Comparison of ENCODE assay signal across 8 cellular contexts in the genomic region with DNA sequence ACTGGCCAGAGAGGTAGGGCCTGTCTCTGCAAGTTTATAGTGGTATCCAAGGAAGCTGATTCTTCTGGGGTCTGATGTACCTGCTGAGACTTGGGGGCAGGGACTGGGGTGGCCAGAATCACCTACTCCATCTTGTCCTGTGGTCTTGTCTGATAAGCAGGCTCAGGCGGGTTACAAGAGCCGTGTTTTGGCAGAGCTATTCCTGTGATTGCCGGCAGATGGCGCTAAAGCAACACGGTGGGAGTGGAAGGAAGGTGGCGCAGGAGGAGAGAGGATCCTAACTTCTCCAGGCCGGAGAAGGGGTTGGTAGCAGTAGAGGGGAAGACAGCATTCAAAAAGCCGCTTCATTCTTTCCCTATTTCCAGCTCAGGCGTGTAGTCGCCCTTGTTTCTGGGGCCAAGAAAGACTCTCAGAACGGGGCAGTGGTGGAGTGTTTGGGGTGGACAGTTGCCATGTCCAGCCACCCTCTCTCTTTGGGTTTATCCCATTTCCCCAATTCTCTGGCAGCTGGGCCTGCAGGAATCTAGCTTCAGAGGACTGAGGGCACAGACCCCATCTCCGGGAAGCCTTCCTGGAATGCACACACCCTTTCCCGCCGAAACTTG. TPM values are rescaled to one million over a fixed set of nuclear protein-coding genes. Genes with fewer than 3 reads are reported as not detected.
A peak's percentile ranks its signal among the peaks of the same experiment; 100 is the strongest.
DNase-seq lines count a peak whose midpoint lies in the region; ATAC-seq and TF ChIP-seq lines count a peak whose summit lies in the region.

No MANE protein-coding gene starts in this region.

- H3K9me3 ChIP-seq in endodermal cell (ENCODE audit: control insufficient read depth, low read length): no peaks in the 10 kb centered on the region
- H3K9me3 ChIP-seq in mucosa of descending colon: no peaks in the 10 kb centered on the region

- H3K27me3 ChIP-seq in endodermal cell (ENCODE audit: control insufficient read depth, insufficient read depth, low read length, poor library complexity, severe bottlenecking): no peaks in the 10 kb centered on the region

- H3K36me3 Mint-ChIP-seq in endodermal cell (ENCODE audit: low read depth): no peaks in the 10 kb centered on the region

- H3K36me3 ChIP-seq in endodermal cell (ENCODE audit: control insufficient read depth, insufficient read depth, low read length) (no peaks in the 10 kb centered on the region), mucosa of descending colon (ENCODE audit: low read depth) (no peaks in the 10 kb centered on the region)

- peak; percentile 96 for TF ChIP-seq CTCF in endodermal cell (conservative IDR thresholded peaks at IDR 0.05)
- TF ChIP-seq CTCF in mucosa of descending colon (IDR thresholded peaks at IDR 0.05): peak; percentile 97

- intact Hi-C loops in mucosa of descending colon (cut with DNase I, micrococcal nuclease): loop anchor here (2.0 kb wide), 1 partner anchor 119 kb away; no protein-coding TSS in a partner anchor

- H3K27ac ChIP-seq in endodermal cell (ENCODE audit: low read depth, low read length): no peak overlapping the region

- DNase-seq in DMS79 treated with DMSO at 0.1 percent for 48 hours (lab: John Stamatoyannopoulos, UW) (peak; percentile 78), NOMO-1 treated with DMSO at 0.1 percent for 48 hours (lab: John Stamatoyannopoulos, UW; ENCODE audit: unreplicated experiment) (peak; percentile 62), endodermal cell (peak; percentile 97), mucosa of descending colon (peak; percentile 74 to 85 (median 79))
- DNase-seq in activated CD8-positive, alpha-beta memory T cell treated with anti-CD3 and anti-CD28 coated beads for 4 hours (ENCODE audit: low read depth in 2 of 2): peak; percentile 38 to 47
- DNase-seq in stimulated activated CD8-positive, alpha-beta memory T cell treated with anti-CD3 and anti-CD28 coated beads, Interleukin-4, amount 100 ng/mL, for 24 hours (ENCODE audit: low read depth): peak; percentile 62

- H3K4me3 Mint-ChIP-seq in endodermal cell: no peak overlapping the region

- H3K4me1 Mint-ChIP-seq in endodermal cell: peaks cover 16% of the 10 kb centered on the region

- WGBS in endodermal cell (ENCODE audit: insufficient coverage in 1 of 2, insufficient read length in 1 of 2), 2 experiments: 25 to 57% methylated on average over 4 to 14 of the region's 14 CpGs

- peaks cover 8% of the 10 kb centered on the region for H3K4me1 ChIP-seq in endodermal cell (ENCODE audit: control insufficient read depth, insufficient read depth, low read length)
- H3K4me1 ChIP-seq in mucosa of descending colon (ENCODE audit: low read depth): peaks cover 9% of the 10 kb centered on the region

- ATAC-seq in HG03571 (IDR thresholded peaks at IDR 0.05; ENCODE audit: unreplicated experiment) (peak; percentile 60), mucosa of descending colon (peak; percentile 75), GM21381 (IDR thresholded peaks at IDR 0.05; ENCODE audit: unreplicated experiment) (no peak)

- H3K4me3 ChIP-seq in endodermal cell (ENCODE audit: low read length) (no peak overlapping the region), mucosa of descending colon (no peak overlapping the region)

- H3K27me3 Mint-ChIP-seq in endodermal cell (ENCODE audit: insufficient read depth): peaks cover 5% of the 10 kb centered on the region

- H3K9me3 Mint-ChIP-seq in endodermal cell: no peaks in the 10 kb centered on the region

- H3K9ac ChIP-seq in endodermal cell (ENCODE audit: extremely low read depth, low read length, poor library complexity, severe bottlenecking): no peak overlapping the region

- H3K27ac Mint-ChIP-seq in endodermal cell: no peak overlapping the region

RNA-seq across cellular contexts. Expression of a gene that starts 15.1 kb away (rescaled TPM):
- total RNA-seq in endodermal cell (not detected), mucosa of descending colon (1 to 10 TPM in 1 of 3 donors, under 1 TPM in 2; 0.89 to 1.4 (median 0.96) TPM)
- polyA plus RNA-seq in endodermal cell (2013, experiment 1 of 2): 0.07 TPM
- 0.21 TPM for polyA plus RNA-seq in endodermal cell (2013, experiment 2 of 2)

RNA-seq across cellular contexts. Expression of a gene that starts 25.3 kb away (rescaled TPM):
- total RNA-seq in endodermal cell (100 to 1,000 TPM; 438 to 488 TPM), mucosa of descending colon (100 to 1,000 TPM; 116 to 127 (median 124) TPM)
- polyA plus RNA-seq in endodermal cell (2013, experiment 1 of 2): 216 TPM
- 179 TPM for polyA plus RNA-seq in endodermal cell (2013, experiment 2 of 2)

Comparison
In these comparisons a context has a peak if more than half of its experiments do, and no peak if none do; other contexts are left out.
1. DNase-seq: peak in every context shown above with its lines; median percentile 97 in endodermal cell; 79 in mucosa of descending colon; 78 in DMS79 treated with DMSO at 0.1 percent for 48 hours; 62 in NOMO-1 treated with DMSO at 0.1 percent for 48 hours; 62 in stimulated activated CD8-positive, alpha-beta memory T cell treated with anti-CD3 and anti-CD28 coated beads, Interleukin-4, amount 100 ng/mL, for 24 hours; 42 in activated CD8-positive, alpha-beta memory T cell treated with anti-CD3 and anti-CD28 coated beads for 4 hours.